8 cellular contexts compared by ENCODE assay signal in the genomic region with DNA sequence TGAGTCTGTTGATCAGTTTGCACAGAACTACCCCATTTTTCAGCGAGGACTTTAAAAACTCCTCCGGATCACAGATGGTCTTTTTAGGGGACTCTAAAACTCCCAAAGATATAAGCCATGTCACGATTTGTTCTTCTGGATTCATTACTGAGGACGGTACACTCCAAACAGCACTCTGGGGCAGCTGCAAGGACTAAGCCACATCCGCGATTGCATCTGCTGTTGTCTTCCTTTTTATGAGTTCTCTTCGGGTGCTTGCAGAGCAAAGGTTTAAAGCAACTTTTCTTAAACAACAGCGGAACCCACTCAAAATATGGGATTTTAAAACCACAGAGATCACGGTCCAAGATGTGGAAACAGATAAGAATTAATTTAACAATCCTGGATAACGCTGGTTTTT. TPM values are rescaled to one million over a fixed set of nuclear protein-coding genes. Genes with fewer than 3 reads are reported as not detected.
A peak's percentile ranks its signal among the peaks of the same experiment; 100 is the strongest.
DNase-seq lines count a peak whose midpoint lies in the region; ATAC-seq, FAIRE-seq and TF ChIP-seq lines count a peak whose summit lies in the region.

A gene with protein sequence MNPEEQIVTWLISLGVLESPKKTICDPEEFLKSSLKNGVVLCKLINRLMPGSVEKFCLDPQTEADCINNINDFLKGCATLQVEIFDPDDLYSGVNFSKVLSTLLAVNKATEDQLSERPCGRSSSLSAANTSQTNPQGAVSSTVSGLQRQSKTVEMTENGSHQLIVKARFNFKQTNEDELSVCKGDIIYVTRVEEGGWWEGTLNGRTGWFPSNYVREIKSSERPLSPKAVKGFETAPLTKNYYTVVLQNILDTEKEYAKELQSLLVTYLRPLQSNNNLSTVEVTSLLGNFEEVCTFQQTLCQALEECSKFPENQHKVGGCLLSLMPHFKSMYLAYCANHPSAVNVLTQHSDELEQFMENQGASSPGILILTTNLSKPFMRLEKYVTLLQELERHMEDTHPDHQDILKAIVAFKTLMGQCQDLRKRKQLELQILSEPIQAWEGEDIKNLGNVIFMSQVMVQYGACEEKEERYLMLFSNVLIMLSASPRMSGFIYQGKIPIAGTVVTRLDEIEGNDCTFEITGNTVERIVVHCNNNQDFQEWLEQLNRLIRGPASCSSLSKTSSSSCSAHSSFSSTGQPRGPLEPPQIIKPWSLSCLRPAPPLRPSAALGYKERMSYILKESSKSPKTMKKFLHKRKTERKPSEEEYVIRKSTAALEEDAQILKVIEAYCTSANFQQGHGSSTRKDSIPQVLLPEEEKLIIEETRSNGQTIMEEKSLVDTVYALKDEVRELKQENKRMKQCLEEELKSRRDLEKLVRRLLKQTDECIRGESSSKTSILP (minus strand): TSS at position 195 of the 400 bp plus-strand sequence. CDS start 50 bp downstream, at position 145.

- H3K9ac ChIP-seq in K562 (ENCODE audit: insufficient read depth in 1 of 2, low read depth in 2 of 2, low read length in 2 of 2): no peak within 1 kb of the TSS; a peak in 1 of 4 replicates

- peak; percentile 60 to 61 for ATAC-seq in activated T-cell treated with anti-CD3 and anti-CD28 coated beads, Interleukin-2, amount 50 U/mL, for 72 hours (replicated peaks in 1 of 2)
- ATAC-seq in K562 (peak; percentile 73), natural killer cell (peak; percentile 57 to 77 (median 71)), HG02970 (IDR thresholded peaks at IDR 0.05; ENCODE audit: low FRiP score, unreplicated experiment) (no peak)

- FAIRE-seq in K562 (lab: Jason Lieb, UNC): no peak

- peak; percentile 27 to 39 for DNase-seq in activated T-cell treated with anti-CD3 and anti-CD28 coated beads, Interleukin-2, amount 50 U/mL, for 72 hours
- DNase-seq in activated T-cell treated with anti-CD3 and anti-CD28 coated beads for 4 hours: no peak
- peak; percentile 85 for DNase-seq in NB4 (ENCODE audit: low read depth)
- peak in 1 of 4 experiments; percentile 27 for DNase-seq in K562 (ENCODE audit: extremely low read depth in 1 of 4, low spot score in 3 of 4)
- no peak for DNase-seq in natural killer cell
- DNase-seq in NCI-H1694 (lab: John Stamatoyannopoulos, UW): no peak
- no peak for DNase-seq in NCI-H446 treated with DMSO at 0.1 percent for 48 hours (lab: John Stamatoyannopoulos, UW)

- no peaks in the 10 kb centered on the region for H4K20me1 ChIP-seq in K562 (replicated peaks; ENCODE audit: control insufficient read depth, insufficient read depth, low read length)

- no TSS peak for BruUV-seq in K562 (replicated peaks; lab: Mats Ljungman, UMichigan)

- TF ChIP-seq POLR2A in NB4 (IDR thresholded peaks at IDR 0.05; ENCODE audit: extremely low read depth, insufficient read length) (peak; percentile 52), K562 (conservative IDR thresholded peaks at IDR 0.05) (no peak)

- no peaks in the 10 kb centered on the region for H3K36me3 ChIP-seq in K562 (ENCODE audit: control insufficient read depth, insufficient read depth, low read length)

- H3K4me1 Mint-ChIP-seq in activated T-cell treated with anti-CD3 and anti-CD28 coated beads, Interleukin-2, amount 50 U/mL, for 72 hours (ENCODE audit: low read depth): peaks cover 59% of the 10 kb centered on the region
- H3K4me1 Mint-ChIP-seq in natural killer cell: peaks cover 26 to 42% of the 10 kb centered on the region in 2 donors

- H3K27ac Mint-ChIP-seq in activated T-cell treated with anti-CD3 and anti-CD28 coated beads, Interleukin-2, amount 50 U/mL, for 72 hours: peak within 1 kb of the TSS; percentile 97
- peak within 1 kb of the TSS; percentile 92 for H3K27ac Mint-ChIP-seq in natural killer cell

- H3K79me2 ChIP-seq in K562 (ENCODE audit: control insufficient read depth, insufficient read depth, low read length): no peaks in the 10 kb centered on the region

- H3K9me3 Mint-ChIP-seq in activated T-cell treated with anti-CD3 and anti-CD28 coated beads, Interleukin-2, amount 50 U/mL, for 72 hours: no peaks in the 10 kb centered on the region
- no peaks in the 10 kb centered on the region for H3K9me3 Mint-ChIP-seq in natural killer cell

- WGBS in K562 (ENCODE audit: insufficient coverage, low coverage, missing lambda C conversion rate): 4% methylated on average over 10 of the region's 10 CpGs

- TF ChIP-seq EP300 in K562 (IDR thresholded peaks at IDR 0.05; ENCODE audit: low read length): no peak

- H3K27me3 ChIP-seq in K562 (ENCODE audit: control insufficient read depth in 2 of 2, insufficient read depth in 2 of 2, low read length in 2 of 2): no peaks in the 10 kb centered on the region

- H3K27me3 Mint-ChIP-seq in activated T-cell treated with anti-CD3 and anti-CD28 coated beads, Interleukin-2, amount 50 U/mL, for 72 hours (ENCODE audit: low read depth): peaks cover 18% of the 10 kb centered on the region
- H3K27me3 Mint-ChIP-seq in natural killer cell (ENCODE audit: low read depth in 2 of 2): no peaks in the 10 kb centered on the region

- POLR2A ChIA-PET in K562 (lab: Yijun Ruan, JAX): no interaction called here

- peaks cover 0 to 21% of the 10 kb centered on the region in 2 experiments; a peak in 4 of 5 replicates for H3K4me1 ChIP-seq in K562 (replicated peaks in 1 of 2; ENCODE audit: control insufficient read depth in 2 of 2, insufficient read depth in 2 of 2, low read length in 2 of 2)

- H3K4me3 Mint-ChIP-seq in activated T-cell treated with anti-CD3 and anti-CD28 coated beads, Interleukin-2, amount 50 U/mL, for 72 hours: peak within 1 kb of the TSS; percentile 88 to 96
- peak within 1 kb of the TSS; percentile 93 for H3K4me3 Mint-ChIP-seq in natural killer cell

- CTCF ChIA-PET in K562 (lab: Yijun Ruan, JAX; ENCODE audit: low intra/inter-chr PET ratio): no interaction called here

- H3K36me3 Mint-ChIP-seq in activated T-cell treated with anti-CD3 and anti-CD28 coated beads, Interleukin-2, amount 50 U/mL, for 72 hours (ENCODE audit: insufficient read depth in 2 of 2): peaks cover 10 to 16% of the 10 kb centered on the region in 2 donors
- no peaks in the 10 kb centered on the region for H3K36me3 Mint-ChIP-seq in natural killer cell

- no peak for TF ChIP-seq RAD21 in K562 (CRISPR knock-in tag; conservative IDR thresholded peaks at IDR 0.05 in 1 of 2, IDR thresholded peaks at IDR 0.05 in 1 of 2)

- intact Hi-C loops in K562 (cut with micrococcal nuclease) (no loop called here), natural killer cell (cut with micrococcal nuclease) (no loop called here)

- H3K9me3 ChIP-seq in K562 (replicated peaks; ENCODE audit: control insufficient read depth, insufficient read depth, low read depth, low read length): no peaks in the 10 kb centered on the region

- peak within 1 kb of the TSS; percentile 45 for H3K4me2 ChIP-seq in K562 (ENCODE audit: insufficient read depth, low read length)

- no peaks in the 10 kb centered on the region for H3K9me1 ChIP-seq in K562 (ENCODE audit: control insufficient read depth, insufficient read depth, low read length)

- H2AFZ ChIP-seq in K562 (ENCODE audit: low read depth, low read length): peak within 1 kb of the TSS; percentile 67

- peak within 1 kb of the TSS; percentile 34; the same call in 1 of the 3 replicates for H3K27ac ChIP-seq in K562 (ENCODE audit: extremely low read depth, low read depth, low read length)

- TF ChIP-seq CTCF in NB4 (IDR thresholded peaks at IDR 0.05; ENCODE audit: low read depth, low read length) (no peak), K562 (IDR thresholded peaks at IDR 0.05 in 2 of 3, conservative IDR thresholded peaks at IDR 0.05 in 1 of 3; ENCODE audit: insufficient read depth in 2 of 3, low read depth in 1 of 3, low read length in 3 of 3) (no peak), natural killer cell (IDR thresholded peaks at IDR 0.05) (no peak)

- H3K4me3 ChIP-seq in NB4 (ENCODE audit: low read depth, low read length): peak within 1 kb of the TSS; percentile 94
- no peak within 1 kb of the TSS for H3K4me3 ChIP-seq in K562

- in situ Hi-C loops in K562 (cut with MboI): no loop called here

TF ChIP-seq in K562, 482 proteins besides CTCF, POLR2A, EP300 and RAD21 (continues in another document):
- TF ChIP-seq SIN3B (IDR thresholded peaks at IDR 0.05; ENCODE audit: low read depth): no peak
- TF ChIP-seq GATA2 (CRISPR knock-in tag; IDR thresholded peaks at IDR 0.05): peak; percentile 40; the same call in 1 of the 2 replicates

RNA-seq across cellular contexts. Expression of the gene that starts here (rescaled TPM):
- total RNA-seq in activated T-cell treated with anti-CD3 and anti-CD28 coated beads, Interleukin-2, amount 50 U/mL, for 72 hours: 10 to 100 TPM; 85.6 to 91.1 TPM
- total RNA-seq in K562 (2011; cell fraction: chromatin; rRNA removed; ENCODE audit: low replicate concordance): 2.3 and 4.7 TPM in 2 replicates
- total RNA-seq in K562 (2011; cell fraction: nucleolus; rRNA removed): 1.3 TPM in 2 replicates
- total RNA-seq in K562 (2011; cell fraction: nucleoplasm; rRNA removed): 2.0 and 4.1 TPM in 2 replicates
- total RNA-seq in K562 (2014; rRNA removed): 7.4 and 9.5 TPM in 2 replicates
- 14.3 and 15.9 TPM in 2 replicates for total RNA-seq in K562 (2014; rRNA removed; fragmentation: Illumina TruSeq; extraction: Trizol)
- 20.7 and 22.1 TPM in 2 replicates for total RNA-seq in K562 (2015; rRNA removed; fragmentation: Illumina TruSeq; extraction: Trizol)
- 10.4 and 10.9 TPM in 2 replicates for total RNA-seq in K562 (2021)
- 15.1 and 15.3 TPM in 2 replicates for polyA plus RNA-seq in K562 (2011; rRNA removed)
- polyA plus RNA-seq in K562 (2011; cell fraction: cytosol; rRNA removed): 4.4 and 8.8 TPM in 2 replicates
- 8.9 and 13.1 TPM in 2 replicates for polyA plus RNA-seq in K562 (2011; cell fraction: nucleus; rRNA removed)
- 24.2 and 44.4 TPM in 2 replicates for polyA plus RNA-seq in K562 (2012)
- 15.2 and 18.0 TPM in 2 replicates for polyA plus RNA-seq in K562 (2014; fragmentation: Illumina TruSeq; extraction: Trizol)
- 1 to 10 TPM; 2.9 to 5.0 TPM for polyA plus RNA-seq in K562 (2014; fragmentation: Nextera tagmentation; extraction: Ambion mirVana)
- polyA plus RNA-seq in K562 (2014; rRNA removed): 13.3 and 14.1 TPM in 2 replicates
- polyA minus RNA-seq in K562 (2011; rRNA and poly(A)+ RNA removed): 13.3 and 15.4 TPM in 2 replicates
- polyA minus RNA-seq in K562 (2011; cell fraction: cytosol; rRNA and poly(A)+ RNA removed): 4.0 and 5.6 TPM in 2 replicates
- 2.4 and 7.1 TPM in 2 replicates for polyA minus RNA-seq in K562 (2011; cell fraction: nucleus; rRNA and poly(A)+ RNA removed)
- 10 to 100 TPM; 55.5 to 78.8 (median 75.7) TPM for total RNA-seq in natural killer cell

Comparison
In these comparisons a context has a peak if more than half of its experiments do, and no peak if none do; other contexts are left out.
1. DNase-seq: peak in activated T-cell treated with anti-CD3 and anti-CD28 coated beads, Interleukin-2, amount 50 U/mL, for 72 hours (2 of 2) and NB4 (single experiment); none in activated T-cell treated with anti-CD3 and anti-CD28 coated beads for 4 hours (single experiment), natural killer cell (single experiment), NCI-H1694 (single experiment) and NCI-H446 treated with DMSO at 0.1 percent for 48 hours (single experiment).